Comparison of ENCODE assay signal across 7 cellular contexts in the genomic region with DNA sequence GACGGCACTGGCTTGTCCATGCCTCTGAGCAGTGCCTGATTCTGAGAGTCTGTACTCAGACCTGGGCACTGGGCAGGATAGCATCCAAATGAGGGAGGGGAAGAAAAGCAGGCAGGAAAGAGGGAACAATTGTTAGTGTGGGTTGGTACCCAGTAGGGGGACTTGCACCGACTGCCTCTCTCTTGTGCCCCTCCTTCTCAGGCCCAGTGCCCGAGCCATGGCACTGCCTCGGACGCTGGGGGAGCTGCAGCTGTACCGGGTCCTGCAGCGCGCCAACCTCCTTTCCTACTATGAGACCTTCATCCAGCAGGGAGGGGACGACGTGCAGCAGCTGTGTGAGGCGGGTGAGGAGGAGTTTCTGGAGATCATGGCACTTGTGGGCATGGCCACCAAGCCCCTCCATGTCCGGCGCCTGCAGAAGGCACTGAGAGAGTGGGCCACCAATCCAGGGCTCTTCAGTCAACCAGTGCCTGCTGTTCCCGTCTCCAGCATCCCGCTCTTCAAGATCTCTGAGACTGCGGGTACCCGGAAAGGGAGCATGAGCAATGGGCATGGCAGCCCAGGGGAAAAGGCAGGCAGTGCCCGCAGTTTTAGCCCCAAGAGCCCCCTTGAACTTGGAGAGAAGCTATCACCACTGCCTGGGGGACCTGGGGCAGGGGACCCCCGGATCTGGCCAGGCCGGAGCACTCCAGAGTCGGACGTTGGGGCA. TPM values are rescaled to one million over a fixed set of nuclear protein-coding genes. Genes with fewer than 3 reads are reported as not detected.
DNase-seq lines count a peak whose midpoint lies in the region; ATAC-seq and TF ChIP-seq lines count a peak whose summit lies in the region.
"Had no signal": no experiment of that assay in that cellular context is flagged by ENCODE, and none has a peak within 500 bp of the region (broad histone marks: within the 10 kb centered on the region; RNA-seq: fewer than 3 reads in every experiment).

No MANE protein-coding gene starts in this region.

- H3K36me3 ChIP-seq in heart left ventricle = peaks cover 0 to 49% (median 44%) of the 10 kb centered on the region in 9 donors

- intact Hi-C loops in heart left ventricle (cut with DNase I) = no loop called here
- intact Hi-C loops in Right ventricle myocardium superior (cut with DNase I) = no loop called here

- TF ChIP-seq POLR2A in heart left ventricle (IDR thresholded peaks at IDR 0.05) = no peak

- ATAC-seq in heart left ventricle (no peak), Right ventricle myocardium superior (ENCODE audit: poor library complexity) (no peak), HG03159 (IDR thresholded peaks at IDR 0.05; ENCODE audit: unreplicated experiment) (no peak)

- H3K27me3 ChIP-seq in heart left ventricle = no peaks in the 10 kb centered on the region

- H3K4me3 ChIP-seq in heart left ventricle = peak overlapping the region in 9 of 12 donors; percentile 73 to 97 (median 81)

- WGBS in heart left ventricle, 4 donors = 69 to 76% (median 73%) methylated on average over 15 to 22 of the region's 22 CpGs

- peaks cover 0 to 70% (median 47%) of the 10 kb centered on the region in 12 donors for H3K4me1 ChIP-seq in heart left ventricle

- peak in 1 of 12 donors; percentile 5 for TF ChIP-seq CTCF in heart left ventricle (IDR thresholded peaks at IDR 0.05)

- no peaks in the 10 kb centered on the region for H3K9me3 ChIP-seq in heart left ventricle

- DNase-seq in heart left ventricle = peak in 1 of 5 donors; percentile 35
- DNase-seq in Right ventricle myocardium superior = no peak
- peak; percentile 55 to 56 for DNase-seq in hippocampal formation (lab: John Stamatoyannopoulos, UW)
- DNase-seq in ureter (ENCODE audit: low spot score) = peak; percentile 52
- DNase-seq in NCI-H345 treated with DMSO at 0.1 percent for 48 hours (lab: John Stamatoyannopoulos, UW; ENCODE audit: unreplicated experiment) = no peak
- DNase-seq: stimulated activated CD4-positive, alpha-beta T cell treated with anti-CD3 and anti-CD28 coated beads, Interleukin-4, amount 100 ng/mL, for 1 hour had no signal

- H3K27ac ChIP-seq in heart left ventricle = peak overlapping the region in 9 of 12 donors; percentile 93 to 100 (median 99)

RNA-seq across cellular contexts. Expression of gene NAB2, which starts 2.2 kb away (rescaled TPM):
- total RNA-seq in heart left ventricle = 10 to 100 TPM in 8 of 9 donors, 1 to 10 TPM in 1; 8.7 to 20.3 (median 11.8) TPM
- 10 to 100 TPM; 10.7 to 30.1 TPM for polyA plus RNA-seq in heart left ventricle
- 10.3 TPM for total RNA-seq in Right ventricle myocardium superior
- total RNA-seq in ureter = 16.2 TPM

RNA-seq across cellular contexts. Expression of gene NEMP1, which starts 12.5 kb away (rescaled TPM):
- total RNA-seq in heart left ventricle = 10 to 100 TPM in 1 of 9 donors, 1 to 10 TPM in 8; 1.7 to 12.0 (median 3.6) TPM
- polyA plus RNA-seq in heart left ventricle = 1 to 10 TPM; 1.4 to 2.2 TPM
- 3.0 TPM for total RNA-seq in Right ventricle myocardium superior
- total RNA-seq in ureter = 12.5 TPM

RNA-seq across cellular contexts. Expression of gene STAT6, which starts 20.1 kb away (rescaled TPM):
- 10 to 100 TPM; 31.6 to 87.7 (median 37.6) TPM for total RNA-seq in heart left ventricle
- polyA plus RNA-seq in heart left ventricle = 10 to 100 TPM; 39.6 to 41.0 TPM
- 49.5 TPM for total RNA-seq in Right ventricle myocardium superior
- total RNA-seq in ureter = 280 TPM

RNA-seq across cellular contexts. Expression of gene LRP1, which starts 37.2 kb away (rescaled TPM):
- 100 to 1,000 TPM in 4 of 9 donors, 10 to 100 TPM in 5; 51.5 to 316 (median 71.1) TPM for total RNA-seq in heart left ventricle
- polyA plus RNA-seq in heart left ventricle = 10 to 100 TPM; 23.0 to 31.5 TPM
- 121 TPM for total RNA-seq in Right ventricle myocardium superior
- 180 TPM for total RNA-seq in ureter

RNA-seq across cellular contexts. Expression of gene MYO1A, which starts 41.1 kb away (rescaled TPM):
- total RNA-seq in heart left ventricle (under 1 TPM in 3 of 9 donors, not detected in 6; 0.06 to 0.77 (median 0.45) TPM), Right ventricle myocardium superior (0.08 TPM), ureter (0.23 TPM)
- under 1 TPM in 1 of 2 donors, not detected in 1; 0.19 TPM for polyA plus RNA-seq in heart left ventricle

Comparison
In these comparisons a context has a peak if more than half of its experiments do, and no peak if none do; other contexts are left out.
1. DNase-seq: peak in hippocampal formation (2 of 2) and ureter (single experiment); none in Right ventricle myocardium superior (single experiment) and NCI-H345 treated with DMSO at 0.1 percent for 48 hours (single experiment).